10 cellular contexts compared by ENCODE assay signal in genomic region chr10:102191956-102192355, GRCh38. TPM values are rescaled to one million over a fixed set of nuclear protein-coding genes. Genes with fewer than 3 reads are reported as not detected.
"Had no signal": no experiment of that assay in that cellular context is flagged by ENCODE, and none has a peak within 500 bp of the region (broad histone marks: within the 10 kb centered on the region; RNA-seq: fewer than 3 reads in every experiment).

No MANE protein-coding gene starts in this region.

- H3K4me3 Mint-ChIP-seq: GM23338, H9, HFFc6 had no signal

- H3K27ac Mint-ChIP-seq: GM23338, H9, HFFc6, IgD-negative memory B cell had no signal

- H2AFZ ChIP-seq: GM23338 had no signal

- FAIRE-seq: H1, H54, HTR-8/SVneo had no signal

- H3K4me1 Mint-ChIP-seq: GM23338, H9 had no signal

- H3K4me2 ChIP-seq: GM23338 had no signal

- H3K4me3 ChIP-seq: GM23338 had no signal

- ATAC-seq: GM23338 had no signal

- DNase-seq: H9, HCEC 1CT, HFFc6, KG1 had no signal

RNA-seq across cellular contexts. Expression of gene ELOVL3, which starts 34.1 kb away (rescaled TPM):
- total RNA-seq: H1, H9 had no signal
- polyA plus RNA-seq: GM23338, IgD-negative memory B cell had no signal

RNA-seq across cellular contexts. Expression of gene PITX3, which starts 49.4 kb away (rescaled TPM):
- total RNA-seq: GM23338, H9, HT-29 had no signal
- polyA plus RNA-seq: IgD-negative memory B cell had no signal
